ENCODE assay signal across 11 cellular contexts in the genomic region with DNA sequence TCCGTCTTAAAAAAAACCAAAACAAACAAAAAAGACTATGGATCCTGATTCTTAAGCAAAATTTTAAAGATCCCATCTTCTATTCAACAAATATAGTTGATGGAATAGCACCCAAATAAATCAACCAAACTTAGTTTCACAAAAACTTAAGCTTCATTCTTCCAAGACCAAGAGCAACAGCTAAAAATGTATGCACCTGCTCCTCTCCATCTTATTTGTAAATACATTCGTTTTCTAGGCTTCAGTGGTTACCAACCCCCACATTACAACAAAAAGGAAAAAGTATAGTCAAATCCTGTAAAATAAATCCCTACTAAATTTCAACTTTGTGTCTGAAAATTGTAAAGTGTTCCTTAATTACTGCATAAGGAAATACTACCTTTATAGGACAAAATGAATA. TPM values are rescaled to one million over a fixed set of nuclear protein-coding genes. Genes with fewer than 3 reads are reported as not detected.
A peak's percentile ranks its signal among the peaks of the same experiment; 100 is the strongest.
DNase-seq lines count a peak whose midpoint lies in the region; ATAC-seq and TF ChIP-seq lines count a peak whose summit lies in the region.
"Had no signal": no experiment of that assay in that cellular context is flagged by ENCODE, and none has a peak within 500 bp of the region (broad histone marks: within the 10 kb centered on the region; RNA-seq: fewer than 3 reads in every experiment).

No MANE protein-coding gene starts in this region.

- peak overlapping the region; percentile 94 for H3K27ac Mint-ChIP-seq in HFFc6
- peak overlapping the region; percentile 92 for H3K27ac Mint-ChIP-seq in activated naive CD8-positive, alpha-beta T cell
- peak overlapping the region; percentile 87 to 96 (median 91) for H3K27ac Mint-ChIP-seq in naive thymus-derived CD4-positive, alpha-beta T cell
- no peak overlapping the region for H3K27ac Mint-ChIP-seq in WTC11

- peak overlapping the region; percentile 13; the same call in 1 of the 2 replicates for H3K4me3 ChIP-seq in AG04450 (ENCODE audit: low read depth, low read length)
- peak overlapping the region; percentile 38 for H3K4me3 ChIP-seq in naive thymus-derived CD4-positive, alpha-beta T cell (ENCODE audit: low read length)

- TF ChIP-seq CTCF in AG04450 (IDR thresholded peaks at IDR 0.05; ENCODE audit: low read depth, low read length) (no peak), HFFc6 (IDR thresholded peaks at IDR 0.05) (no peak), WTC11 (IDR thresholded peaks at IDR 0.05) (no peak)

- peaks cover 68 to 69% of the 10 kb centered on the region in 2 donors for H3K4me1 ChIP-seq in naive thymus-derived CD4-positive, alpha-beta T cell (ENCODE audit: control insufficient read depth in 2 of 2, insufficient read depth in 2 of 2, low read length in 2 of 2)

- peaks cover 84% of the 10 kb centered on the region for H3K4me1 Mint-ChIP-seq in HFFc6 (ENCODE audit: low read depth)
- peaks cover 84% of the 10 kb centered on the region for H3K4me1 Mint-ChIP-seq in activated naive CD8-positive, alpha-beta T cell (ENCODE audit: low read depth)
- H3K4me1 Mint-ChIP-seq in naive thymus-derived CD4-positive, alpha-beta T cell = peaks cover 62 to 89% (median 80%) of the 10 kb centered on the region in 7 donors
- H3K4me1 Mint-ChIP-seq in WTC11 = peaks cover 67% of the 10 kb centered on the region

- H3K36me3 Mint-ChIP-seq in HFFc6 (ENCODE audit: low read depth) (peaks cover 15% of the 10 kb centered on the region), WTC11 (peaks cover 4% of the 10 kb centered on the region; the same call in 1 of the 2 replicates)
- H3K36me3 Mint-ChIP-seq in activated naive CD8-positive, alpha-beta T cell = peaks cover 6% of the 10 kb centered on the region
- H3K36me3 Mint-ChIP-seq in naive thymus-derived CD4-positive, alpha-beta T cell = peaks cover 0 to 38% (median 5%) of the 10 kb centered on the region in 5 donors

- intact Hi-C loops in naive thymus-derived CD4-positive, alpha-beta T cell (cut with micrococcal nuclease) = loop anchor here (1.0 to 10.0 kb wide), 5 partner anchors 107 to 1189 kb away; a partner anchor contains a TSS

- no peaks in the 10 kb centered on the region; the same call in 1 of the 2 replicates for H3K27me3 Mint-ChIP-seq in HFFc6 (ENCODE audit: insufficient read depth)
- no peaks in the 10 kb centered on the region for H3K27me3 Mint-ChIP-seq in activated naive CD8-positive, alpha-beta T cell
- no peaks in the 10 kb centered on the region for H3K27me3 Mint-ChIP-seq in naive thymus-derived CD4-positive, alpha-beta T cell
- peaks cover 7% of the 10 kb centered on the region for H3K27me3 Mint-ChIP-seq in WTC11 (ENCODE audit: low read depth)

- POLR2A ChIA-PET in AG04450 (lab: Yijun Ruan, JAX) (interaction anchor here (1.2 kb wide), 2 partner anchors 21 to 30 kb away, joined by 3 to 6 read pairs; no protein-coding TSS in a partner anchor), WTC11 (lab: Charles Lee) (interaction anchor here (1.2 kb wide), 1 partner anchor 10 kb away, joined by 3 read pairs; no protein-coding TSS in a partner anchor)
- POLR2A ChIA-PET in naive thymus-derived CD4-positive, alpha-beta T cell (lab: Charles Lee) = interaction anchor here (0.7 to 4.2 kb wide), 16 partner anchors 8 to 171 kb away, joined by 3 to 44 read pairs (median 6); no protein-coding TSS in a partner anchor

- ATAC-seq in naive thymus-derived CD4-positive, alpha-beta T cell = no peak
- ATAC-seq in WTC11 = no peak

- DNase-seq in AG04450 (ENCODE audit: low read depth, low spot score) = no peak
- no peak for DNase-seq in HFFc6
- DNase-seq in naive thymus-derived CD4-positive, alpha-beta T cell = no peak
- no peak for DNase-seq in WTC11 (ENCODE audit: low spot score)
- DNase-seq in pons (ENCODE audit: low spot score) = no peak
- DNase-seq in SKM-1 treated with dmso at 0.1 percent for 144 hours (lab: John Stamatoyannopoulos, UW; ENCODE audit: unreplicated experiment) = no peak
- DNase-seq in COLO829 (ENCODE audit: low spot score) = no peak
- DNase-seq: DMS153, hippocampal formation, NCI-H510A treated with DMSO at 0.1 percent for 48 hours had no signal

- H3K9me3 Mint-ChIP-seq in HFFc6 (no peaks in the 10 kb centered on the region), WTC11 (no peaks in the 10 kb centered on the region)
- no peaks in the 10 kb centered on the region for H3K9me3 Mint-ChIP-seq in activated naive CD8-positive, alpha-beta T cell (ENCODE audit: low read depth)
- peaks cover 0 to 4% (median 0%) of the 10 kb centered on the region in 11 donors for H3K9me3 Mint-ChIP-seq in naive thymus-derived CD4-positive, alpha-beta T cell

- H3K36me3 ChIP-seq in naive thymus-derived CD4-positive, alpha-beta T cell (ENCODE audit: control insufficient read depth in 2 of 3, insufficient read depth in 3 of 3, low read length in 3 of 3) = peaks cover 0 to 6% (median 0%) of the 10 kb centered on the region in 3 experiments

- CTCF ChIA-PET in AG04450 (lab: Charles Lee) (interaction anchor here (1.3 to 3.7 kb wide), 5 partner anchors 22 to 145 kb away, joined by 4 to 30 read pairs (median 5); no protein-coding TSS in a partner anchor), WTC11 (lab: Charles Lee) (interaction anchor here (0.9 to 2.3 kb wide), 5 partner anchors 10 to 219 kb away, joined by 3 to 9 read pairs (median 5); no protein-coding TSS in a partner anchor)
- CTCF ChIA-PET in naive thymus-derived CD4-positive, alpha-beta T cell (lab: Charles Lee) = interaction anchor here (0.7 to 2.7 kb wide), 7 partner anchors 8 to 45 kb away, joined by 3 to 13 read pairs (median 5); no protein-coding TSS in a partner anchor

- no peaks in the 10 kb centered on the region for H3K9me3 ChIP-seq in AG04450 (ENCODE audit: control insufficient read depth, insufficient read depth, low read length)
- H3K9me3 ChIP-seq in naive thymus-derived CD4-positive, alpha-beta T cell (ENCODE audit: control insufficient read depth in 2 of 3, low read length in 3 of 3) = no peaks in the 10 kb centered on the region

- no peak overlapping the region for H3K27ac ChIP-seq in AG04450 (ENCODE audit: low read depth, low read length)
- H3K27ac ChIP-seq in naive thymus-derived CD4-positive, alpha-beta T cell (ENCODE audit: low read depth, low read length) = peak overlapping the region; percentile 81

- H3K4me3 Mint-ChIP-seq in HFFc6 = peak overlapping the region; percentile 99
- H3K4me3 Mint-ChIP-seq in activated naive CD8-positive, alpha-beta T cell = peak overlapping the region; percentile 100
- peak overlapping the region; percentile 78 to 100 (median 96) for H3K4me3 Mint-ChIP-seq in naive thymus-derived CD4-positive, alpha-beta T cell
- no peak overlapping the region for H3K4me3 Mint-ChIP-seq in WTC11

- H3K27me3 ChIP-seq in AG04450 (ENCODE audit: control insufficient read depth, insufficient read depth, low read length) = no peaks in the 10 kb centered on the region
- no peaks in the 10 kb centered on the region for H3K27me3 ChIP-seq in naive thymus-derived CD4-positive, alpha-beta T cell (ENCODE audit: control insufficient read depth in 2 of 2, insufficient read depth in 2 of 2, low read length in 2 of 2)

TF ChIP-seq in WTC11, 78 proteins besides CTCF, POLR2A, EP300 and RAD21:
- no peak for TF ChIP-seq ZBTB21 (CRISPR knock-in tag; IDR thresholded peaks at IDR 0.05; ENCODE audit: borderline replicate concordance)
TF ChIP-seq in WTC11: peak in this region for 0.

RNA-seq across cellular contexts. Expression of a gene that starts 3.9 kb away (rescaled TPM):
- 536 and 658 TPM in 2 replicates for polyA plus RNA-seq in AG04450 (2011; rRNA removed)
- polyA minus RNA-seq in AG04450 (2011; rRNA and poly(A)+ RNA removed) = 502 and 608 TPM in 2 replicates
- total RNA-seq in HFFc6 (2021; fragmentation: NEBNext Ultra II Directional; extraction: Animal tissue kit (Norgen Biotek cat#: 25700)) = 100 to 1,000 TPM; 258 to 353 (median 305) TPM
- total RNA-seq in naive thymus-derived CD4-positive, alpha-beta T cell = 100 to 1,000 TPM; 196 to 449 (median 271) TPM
- 100 to 1,000 TPM; 276 to 398 TPM for polyA plus RNA-seq in naive thymus-derived CD4-positive, alpha-beta T cell
- 147 to 172 TPM (median 150 TPM) in 3 replicates for total RNA-seq in WTC11 (2021)
